In genomic region chr9:120922404-120923173, GRCh38 we compare ENCODE assay signal across 1 cellular context.
TF ChIP-seq lines count a peak whose summit lies in the region.

No MANE protein-coding gene starts in this region.

TF ChIP-seq in IMR-90, 13 proteins besides CTCF, POLR2A, EP300 and RAD21:
- TF ChIP-seq RFX5 (IDR thresholded peaks at IDR 0.05; ENCODE audit: low read depth, low read length) (no peak), CEBPB (IDR thresholded peaks at IDR 0.05; ENCODE audit: low read depth, low read length) (no peak), MAFK (IDR thresholded peaks at IDR 0.05; ENCODE audit: low read depth, low read length) (no peak), MXI1 (IDR thresholded peaks at IDR 0.05; ENCODE audit: borderline replicate concordance, low read depth, low read length) (no peak), CHD1 (IDR thresholded peaks at IDR 0.05; ENCODE audit: low read depth, low read length) (no peak), RCOR1 (IDR thresholded peaks at IDR 0.05; ENCODE audit: insufficient replicate concordance, low read length) (no peak), MAZ (IDR thresholded peaks at IDR 0.05; ENCODE audit: borderline replicate concordance, low read depth, low read length) (no peak)
TF ChIP-seq in IMR-90: peak in this region for 0.
